In the genomic region with DNA sequence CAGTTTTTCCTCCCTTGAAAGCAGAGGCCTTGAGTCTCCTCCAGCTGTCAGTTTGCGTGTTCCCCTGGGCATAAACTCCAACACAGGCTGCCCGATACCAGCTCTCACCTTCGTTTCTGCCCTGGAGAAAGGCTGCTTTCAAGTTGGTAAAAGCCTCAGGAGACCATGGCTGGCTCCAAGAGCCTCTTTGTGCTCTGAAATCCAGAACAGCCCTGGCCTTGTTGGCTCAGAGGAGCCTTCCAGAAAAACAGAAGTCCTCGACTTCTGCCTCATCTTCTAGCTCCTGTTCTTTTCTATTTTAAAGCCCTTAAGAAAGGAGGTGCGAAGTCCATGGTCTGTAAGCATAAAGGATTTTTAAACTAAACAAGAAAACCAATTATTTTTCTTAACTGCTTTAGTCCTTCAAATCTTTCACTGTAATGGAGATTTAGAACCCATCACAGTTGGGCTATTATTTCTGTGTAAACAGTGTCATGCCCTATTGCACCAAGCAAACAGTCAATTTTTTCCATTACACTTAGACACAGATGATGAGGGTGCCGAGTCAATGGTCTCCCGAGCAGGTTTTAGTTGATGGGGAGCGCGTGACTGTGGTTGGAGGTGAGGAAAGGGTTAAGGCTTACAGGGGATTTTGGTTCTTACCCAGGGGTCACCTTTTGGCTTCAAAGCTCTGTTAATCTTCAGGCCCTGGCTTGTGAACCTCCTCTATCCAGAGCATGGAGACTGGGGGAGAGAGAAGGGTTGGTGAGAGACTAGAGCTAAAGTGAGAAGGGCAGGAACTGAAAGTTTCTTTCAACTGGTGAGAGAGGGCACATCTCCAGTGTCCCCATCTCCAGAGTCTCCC, we compare ENCODE assay signal across 13 cellular contexts.
DNase-seq lines count a peak whose midpoint lies in the region; ATAC-seq and TF ChIP-seq lines count a peak whose summit lies in the region.
"Had no signal": no experiment of that assay in that cellular context is flagged by ENCODE, and none has a peak within 500 bp of the region (broad histone marks: within the 10 kb centered on the region; RNA-seq: fewer than 3 reads in every experiment).

No MANE protein-coding gene starts in this region.

- DNase-seq in GM12865 (ENCODE audit: low read depth): peak; percentile 60
- peak; percentile 44 for DNase-seq in GM20000 (ENCODE audit: low spot score)
- peak; percentile 72 for DNase-seq in NCI-H1092 treated with DMSO at 0.1 percent for 48 hours (lab: John Stamatoyannopoulos, UW)
- no peak for DNase-seq in glutamatergic neuron
- DNase-seq in HCEC 1CT: no peak
- no peak for DNase-seq in NCI-H1048 (lab: John Stamatoyannopoulos, UW)
- DNase-seq: effector memory CD4-positive, alpha-beta T cell; psoas muscle had no signal

- H3K9me3 Mint-ChIP-seq in glutamatergic neuron (ENCODE audit: unreplicated experiment): peaks cover 9% of the 10 kb centered on the region

- H3K4me1 Mint-ChIP-seq in glutamatergic neuron (ENCODE audit: low read depth, unreplicated experiment): peaks cover 47% of the 10 kb centered on the region

- TF ChIP-seq CTCF in GM12865 (IDR thresholded peaks at IDR 0.05; ENCODE audit: insufficient read depth, low read depth, low read length, missing control alignments) (no peak), GM20000 (IDR thresholded peaks at IDR 0.05; ENCODE audit: extremely low read depth, missing control alignments) (no peak), glutamatergic neuron (IDR thresholded peaks at IDR 0.05; ENCODE audit: partially characterized antibody, unreplicated experiment) (no peak)

- peak overlapping the region; percentile 90 for H3K27ac Mint-ChIP-seq in glutamatergic neuron (ENCODE audit: unreplicated experiment)

- no peak overlapping the region for H3K4me3 ChIP-seq in GM12865 (ENCODE audit: low read depth, low read length)
- H3K4me3 ChIP-seq: K562, psoas muscle had no signal

- H3K36me3 Mint-ChIP-seq in glutamatergic neuron (ENCODE audit: unreplicated experiment): no peaks in the 10 kb centered on the region

- H3K4me3 Mint-ChIP-seq in glutamatergic neuron (ENCODE audit: unreplicated experiment): no peak overlapping the region

- ATAC-seq in SK-N-SH treated with all-trans-retinoic acid at 6 μM for 48 hours: no peak
- ATAC-seq in GM21360 (IDR thresholded peaks at IDR 0.05; ENCODE audit: unreplicated experiment): no peak
- ATAC-seq: HCT116, K562, psoas muscle, Right ventricle myocardium inferior had no signal

- peaks cover 8% of the 10 kb centered on the region for H3K27me3 Mint-ChIP-seq in glutamatergic neuron (ENCODE audit: unreplicated experiment)

TF ChIP-seq in SK-N-SH treated with all-trans-retinoic acid at 6 μM for 48 hours, 23 proteins besides CTCF, POLR2A, EP300 and RAD21:
- no peak for TF ChIP-seq TCF4 (CRISPR knock-in tag; IDR thresholded peaks at IDR 0.05; ENCODE audit: borderline replicate concordance)
- TF ChIP-seq GLIS3 (CRISPR knock-in tag; IDR thresholded peaks at IDR 0.05): no peak
- no peak for TF ChIP-seq ZFP3 (CRISPR knock-in tag; IDR thresholded peaks at IDR 0.05)
- TF ChIP-seq, protein P1, sequence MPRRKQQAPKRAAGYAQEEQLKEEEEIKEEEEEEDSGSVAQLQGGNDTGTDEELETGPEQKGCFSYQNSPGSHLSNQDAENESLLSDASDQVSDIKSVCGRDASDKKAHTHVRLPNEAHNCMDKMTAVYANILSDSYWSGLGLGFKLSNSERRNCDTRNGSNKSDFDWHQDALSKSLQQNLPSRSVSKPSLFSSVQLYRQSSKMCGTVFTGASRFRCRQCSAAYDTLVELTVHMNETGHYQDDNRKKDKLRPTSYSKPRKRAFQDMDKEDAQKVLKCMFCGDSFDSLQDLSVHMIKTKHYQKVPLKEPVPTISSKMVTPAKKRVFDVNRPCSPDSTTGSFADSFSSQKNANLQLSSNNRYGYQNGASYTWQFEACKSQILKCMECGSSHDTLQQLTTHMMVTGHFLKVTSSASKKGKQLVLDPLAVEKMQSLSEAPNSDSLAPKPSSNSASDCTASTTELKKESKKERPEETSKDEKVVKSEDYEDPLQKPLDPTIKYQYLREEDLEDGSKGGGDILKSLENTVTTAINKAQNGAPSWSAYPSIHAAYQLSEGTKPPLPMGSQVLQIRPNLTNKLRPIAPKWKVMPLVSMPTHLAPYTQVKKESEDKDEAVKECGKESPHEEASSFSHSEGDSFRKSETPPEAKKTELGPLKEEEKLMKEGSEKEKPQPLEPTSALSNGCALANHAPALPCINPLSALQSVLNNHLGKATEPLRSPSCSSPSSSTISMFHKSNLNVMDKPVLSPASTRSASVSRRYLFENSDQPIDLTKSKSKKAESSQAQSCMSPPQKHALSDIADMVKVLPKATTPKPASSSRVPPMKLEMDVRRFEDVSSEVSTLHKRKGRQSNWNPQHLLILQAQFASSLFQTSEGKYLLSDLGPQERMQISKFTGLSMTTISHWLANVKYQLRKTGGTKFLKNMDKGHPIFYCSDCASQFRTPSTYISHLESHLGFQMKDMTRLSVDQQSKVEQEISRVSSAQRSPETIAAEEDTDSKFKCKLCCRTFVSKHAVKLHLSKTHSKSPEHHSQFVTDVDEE (CRISPR knock-in tag; IDR thresholded peaks at IDR 0.05): no peak
- no peak for TF ChIP-seq ZNF8 (CRISPR knock-in tag; IDR thresholded peaks at IDR 0.05)

Comparison
In these comparisons a context has a peak if more than half of its experiments do, and no peak if none do; other contexts are left out.
1. DNase-seq: peak in GM12865 (single experiment), GM20000 (single experiment) and NCI-H1092 treated with DMSO at 0.1 percent for 48 hours (single experiment); none in glutamatergic neuron (single experiment), HCEC 1CT (single experiment) and NCI-H1048 (single experiment).